Comparison of ENCODE assay signal across 1 cellular context in genomic region chr5:133877351-133878235, GRCh38.
TF ChIP-seq lines count a peak whose summit lies in the region.

No MANE protein-coding gene starts in this region.

TF ChIP-seq in WTC11, 78 proteins besides CTCF, POLR2A, EP300 and RAD21 (continued from another document):
- TF ChIP-seq FOXP4 (CRISPR knock-in tag; IDR thresholded peaks at IDR 0.05) = no peak
- TF ChIP-seq, protein P1, sequence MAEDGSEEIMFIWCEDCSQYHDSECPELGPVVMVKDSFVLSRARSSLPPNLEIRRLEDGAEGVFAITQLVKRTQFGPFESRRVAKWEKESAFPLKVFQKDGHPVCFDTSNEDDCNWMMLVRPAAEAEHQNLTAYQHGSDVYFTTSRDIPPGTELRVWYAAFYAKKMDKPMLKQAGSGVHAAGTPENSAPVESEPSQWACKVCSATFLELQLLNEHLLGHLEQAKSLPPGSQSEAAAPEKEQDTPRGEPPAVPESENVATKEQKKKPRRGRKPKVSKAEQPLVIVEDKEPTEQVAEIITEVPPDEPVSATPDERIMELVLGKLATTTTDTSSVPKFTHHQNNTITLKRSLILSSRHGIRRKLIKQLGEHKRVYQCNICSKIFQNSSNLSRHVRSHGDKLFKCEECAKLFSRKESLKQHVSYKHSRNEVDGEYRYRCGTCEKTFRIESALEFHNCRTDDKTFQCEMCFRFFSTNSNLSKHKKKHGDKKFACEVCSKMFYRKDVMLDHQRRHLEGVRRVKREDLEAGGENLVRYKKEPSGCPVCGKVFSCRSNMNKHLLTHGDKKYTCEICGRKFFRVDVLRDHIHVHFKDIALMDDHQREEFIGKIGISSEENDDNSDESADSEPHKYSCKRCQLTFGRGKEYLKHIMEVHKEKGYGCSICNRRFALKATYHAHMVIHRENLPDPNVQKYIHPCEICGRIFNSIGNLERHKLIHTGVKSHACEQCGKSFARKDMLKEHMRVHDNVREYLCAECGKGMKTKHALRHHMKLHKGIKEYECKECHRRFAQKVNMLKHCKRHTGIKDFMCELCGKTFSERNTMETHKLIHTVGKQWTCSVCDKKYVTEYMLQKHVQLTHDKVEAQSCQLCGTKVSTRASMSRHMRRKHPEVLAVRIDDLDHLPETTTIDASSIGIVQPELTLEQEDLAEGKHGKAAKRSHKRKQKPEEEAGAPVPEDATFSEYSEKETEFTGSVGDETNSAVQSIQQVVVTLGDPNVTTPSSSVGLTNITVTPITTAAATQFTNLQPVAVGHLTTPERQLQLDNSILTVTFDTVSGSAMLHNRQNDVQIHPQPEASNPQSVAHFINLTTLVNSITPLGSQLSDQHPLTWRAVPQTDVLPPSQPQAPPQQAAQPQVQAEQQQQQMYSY (CRISPR knock-in tag; IDR thresholded peaks at IDR 0.05) = no peak
- TF ChIP-seq FOXP1 (CRISPR knock-in tag; IDR thresholded peaks at IDR 0.05; ENCODE audit: borderline replicate concordance) = no peak
- TF ChIP-seq FOXJ3 (CRISPR knock-in tag; IDR thresholded peaks at IDR 0.05; ENCODE audit: borderline replicate concordance) = no peak
